Comparison of ENCODE assay signal across 8 cellular contexts in the genomic region with DNA sequence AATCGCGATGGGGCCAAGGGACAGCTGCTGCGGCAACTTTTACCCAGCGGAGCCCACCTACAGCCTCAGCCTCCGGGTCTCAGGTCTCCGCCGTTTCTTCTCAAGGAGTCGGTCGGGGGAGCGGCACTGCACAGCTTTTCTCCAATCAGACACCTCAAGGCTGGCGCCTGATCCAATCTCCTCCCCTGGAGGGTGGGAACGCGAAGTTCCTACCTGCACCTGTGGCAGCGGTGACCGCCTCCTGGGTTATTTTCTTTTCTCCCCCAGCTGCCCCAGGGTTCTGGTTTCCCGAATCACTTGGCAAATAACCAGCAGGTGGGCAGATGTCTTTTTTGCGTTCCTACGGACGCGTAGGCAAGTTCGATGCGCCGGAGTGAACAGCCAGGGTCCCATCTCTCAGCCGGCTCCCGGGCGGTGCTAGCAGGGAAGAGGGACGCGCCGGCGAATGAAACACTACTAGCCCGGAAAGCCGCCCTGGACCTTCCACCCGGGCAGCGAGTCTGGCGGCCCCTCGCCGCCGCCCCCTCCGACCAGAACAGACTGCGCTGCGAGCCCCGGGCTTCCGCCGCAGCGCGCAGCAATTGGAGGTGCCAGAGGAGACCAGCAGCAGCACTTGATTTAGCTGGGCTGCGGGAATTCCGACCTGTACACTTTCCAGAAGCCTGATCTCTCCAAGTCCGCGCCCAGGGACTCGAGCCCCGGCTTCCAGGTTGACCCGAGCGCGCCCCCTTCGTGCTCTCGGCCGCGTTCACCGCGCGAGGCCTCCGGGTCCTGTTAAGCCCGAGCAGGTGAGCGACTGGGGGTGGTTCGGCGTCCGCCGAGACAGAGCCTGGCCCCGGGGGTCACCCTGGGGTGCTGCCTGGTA. TPM values are rescaled to one million over a fixed set of nuclear protein-coding genes. Genes with fewer than 3 reads are reported as not detected.
A peak's percentile ranks its signal among the peaks of the same experiment; 100 is the strongest.
DNase-seq lines count a peak whose midpoint lies in the region; ATAC-seq and TF ChIP-seq lines count a peak whose summit lies in the region.

A gene with protein sequence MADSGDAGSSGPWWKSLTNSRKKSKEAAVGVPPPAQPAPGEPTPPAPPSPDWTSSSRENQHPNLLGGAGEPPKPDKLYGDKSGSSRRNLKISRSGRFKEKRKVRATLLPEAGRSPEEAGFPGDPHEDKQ (plus strand): TSS at position 246 of the 865 bp plus-strand sequence. CDS start 2,495 bp downstream, outside the sequence.

- peak; percentile 21 for DNase-seq in activated CD4-positive, alpha-beta T cell treated with anti-CD3 and anti-CD28 coated beads for 48 hours
- DNase-seq in activated CD4-positive, alpha-beta T cell treated with anti-CD3 and anti-CD28 coated beads, Interleukin-2, amount 50 U/mL, for 4 hours = no peak
- DNase-seq in NCI-H526 (lab: John Stamatoyannopoulos, UW) (peak; percentile 63 to 89), choroid plexus epithelial cell (ENCODE audit: low read depth) (peak; percentile 61), stomach (peak; percentile 89)

- H3K36me3 ChIP-seq in liver (ENCODE audit: control insufficient read depth in 4 of 4, insufficient read depth in 3 of 4, low read depth in 1 of 4, low read length in 3 of 4) = no peaks in the 10 kb centered on the region
- peaks cover 0 to 3% (median 0%) of the 10 kb centered on the region in 4 donors for H3K36me3 ChIP-seq in stomach

- WGBS in liver = 2% methylated on average over 70 of the region's 70 CpGs
- WGBS in stomach, 5 donors = 0 to 2% (median 1%) methylated on average over 32 to 70 of the region's 70 CpGs

- no peak within 1 kb of the TSS for H3K9ac ChIP-seq in liver (ENCODE audit: low read depth in 1 of 2, low read length in 2 of 2)

- no peaks in the 10 kb centered on the region for H3K9me3 ChIP-seq in liver (ENCODE audit: control insufficient read depth in 4 of 4, low read length in 3 of 4)
- H3K9me3 ChIP-seq in stomach = no peaks in the 10 kb centered on the region

- H3K27me3 ChIP-seq in liver (ENCODE audit: control insufficient read depth in 4 of 4, insufficient read depth in 4 of 4, low read length in 3 of 4) = peaks cover 0 to 11% (median 3%) of the 10 kb centered on the region in 4 donors
- peaks cover 0 to 64% (median 46%) of the 10 kb centered on the region in 3 donors for H3K27me3 ChIP-seq in stomach

- H3K4me3 ChIP-seq in choroid plexus epithelial cell (ENCODE audit: low read depth, low read length) (peak within 1 kb of the TSS; percentile 57), liver (ENCODE audit: low read depth in 1 of 3, low read length in 3 of 3) (peak within 1 kb of the TSS; percentile 51 to 68 (median 56)), stomach (peak within 1 kb of the TSS; percentile 54 to 72 (median 56))

- peak in 1 of 4 donors; percentile 55 for TF ChIP-seq POLR2A in stomach (IDR thresholded peaks at IDR 0.05)

- ATAC-seq in HG03460 (IDR thresholded peaks at IDR 0.05; ENCODE audit: unreplicated experiment) (no peak), GM19463 (IDR thresholded peaks at IDR 0.05; ENCODE audit: unreplicated experiment) (no peak)

- TF ChIP-seq CTCF in choroid plexus epithelial cell (conservative IDR thresholded peaks at IDR 0.05; ENCODE audit: low read depth, low read length) (no peak), liver (IDR thresholded peaks at IDR 0.05; ENCODE audit: low read depth, low read length, missing input control) (no peak), stomach (IDR thresholded peaks at IDR 0.05) (no peak)

- TF ChIP-seq RAD21 in liver (IDR thresholded peaks at IDR 0.05) = no peak

- intact Hi-C loops in stomach (cut with DNase I; ENCODE audit: low total_unique reads) = no loop called here

- H3K27ac ChIP-seq in liver (ENCODE audit: low read depth in 1 of 2, low read length in 2 of 2) = no peak within 1 kb of the TSS
- peak within 1 kb of the TSS; percentile 79 to 94 (median 87) for H3K27ac ChIP-seq in stomach

- no peak for TF ChIP-seq EP300 in stomach (IDR thresholded peaks at IDR 0.05)

- H3K4me1 ChIP-seq in liver (ENCODE audit: control insufficient read depth in 4 of 4, insufficient read depth in 4 of 4, low read length in 3 of 4) (peaks cover 12 to 45% (median 40%) of the 10 kb centered on the region in 4 donors), stomach (peaks cover 20 to 50% (median 43%) of the 10 kb centered on the region in 4 donors)

TF ChIP-seq in liver, 16 proteins besides CTCF, POLR2A, EP300 and RAD21:
- TF ChIP-seq GABPA (IDR thresholded peaks at IDR 0.05 in 1 of 2, conservative IDR thresholded peaks at IDR 0.05 in 1 of 2) = no peak
- no peak for TF ChIP-seq YY1 (IDR thresholded peaks at IDR 0.05)
- TF ChIP-seq SP1 (IDR thresholded peaks at IDR 0.05) = no peak
- no peak for TF ChIP-seq NR2F2 (IDR thresholded peaks at IDR 0.05)
- TF ChIP-seq FOXA1 (IDR thresholded peaks at IDR 0.05) = no peak
- no peak for TF ChIP-seq JUND (IDR thresholded peaks at IDR 0.05)
- no peak for TF ChIP-seq HNF4G (IDR thresholded peaks at IDR 0.05)
- TF ChIP-seq, protein P1, sequence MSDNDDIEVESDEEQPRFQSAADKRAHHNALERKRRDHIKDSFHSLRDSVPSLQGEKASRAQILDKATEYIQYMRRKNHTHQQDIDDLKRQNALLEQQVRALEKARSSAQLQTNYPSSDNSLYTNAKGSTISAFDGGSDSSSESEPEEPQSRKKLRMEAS (IDR thresholded peaks at IDR 0.05) = no peak
- TF ChIP-seq FOXA2 (IDR thresholded peaks at IDR 0.05) = no peak

RNA-seq across cellular contexts. Expression of the gene that starts here (rescaled TPM):
- total RNA-seq in liver = under 1 TPM; 0.17 to 0.98 TPM
- polyA plus RNA-seq in liver = under 1 TPM in 1 of 2 donors, not detected in 1; 0.02 TPM
- total RNA-seq in stomach = 10 to 100 TPM in 2 of 5 donors, 1 to 10 TPM in 3; 6.1 to 53.6 (median 9.9) TPM
- polyA plus RNA-seq in stomach = 10 to 100 TPM in 2 of 3 donors, 1 to 10 TPM in 1; 7.0 to 50.3 (median 10.6) TPM

Comparison
In these comparisons a context has a peak if more than half of its experiments do, and no peak if none do; other contexts are left out.
1. RNA of the gene that starts here (polyA plus RNA-seq): 7.0 to 50.3 TPM in stomach; 0.02 TPM in liver; every median in the first group is over 4 times any median in the second.
2. DNase-seq: peak in activated CD4-positive, alpha-beta T cell treated with anti-CD3 and anti-CD28 coated beads for 48 hours (single experiment), NCI-H526 (2 of 2), choroid plexus epithelial cell (single experiment) and stomach (single experiment); none in activated CD4-positive, alpha-beta T cell treated with anti-CD3 and anti-CD28 coated beads, Interleukin-2, amount 50 U/mL, for 4 hours (0 of 2).
3. H3K27ac ChIP-seq: peak in stomach (5 of 5); none in liver (0 of 2).
4. Peak in every context shown above with its lines, with median percentiles within 50 percentile points of each other: H3K4me3 ChIP-seq.